In genomic region chr21:42151148-42152074, GRCh38 we compare ENCODE assay signal across 23 cellular contexts.
A peak's percentile ranks its signal among the peaks of the same experiment; 100 is the strongest.
DNase-seq lines count a peak whose midpoint lies in the region; ATAC-seq, FAIRE-seq and TF ChIP-seq lines count a peak whose summit lies in the region.
"Had no signal": no experiment of that assay in that cellular context is flagged by ENCODE, and none has a peak within 500 bp of the region (broad histone marks: within the 10 kb centered on the region; RNA-seq: fewer than 3 reads in every experiment).

No MANE protein-coding gene starts in this region.

- intact Hi-C loops in posterior vena cava (cut with DNase I), result no loop called here

- 0 out of 2 replicates have a peak, but pooled peaks have one; percentile 4 for TF ChIP-seq POLR2A in H54 (IDR thresholded peaks at IDR 0.05; ENCODE audit: low read depth, low read length)

- DNase-seq in NCI-H2107 treated with DMSO at 0.1 percent for 48 hours (lab: John Stamatoyannopoulos, UW; ENCODE audit: unreplicated experiment) (peak; percentile 12), NCI-H2107 (lab: John Stamatoyannopoulos, UW) (no peak), H54 (ENCODE audit: insufficient read length, low spot score) (no peak), islet precursor cell (peak; percentile 49), posterior vena cava (ENCODE audit: low spot score) (peak; percentile 69), D721Med (ENCODE audit: insufficient read length, low spot score) (no peak), NCI-H82 treated with DMSO at 0.1 percent for 48 hours (lab: John Stamatoyannopoulos, UW; ENCODE audit: unreplicated experiment) (no peak)
- DNase-seq: activated B cell treated with CpG ODN at 0.5 μM for 24 hours; activated CD8-positive, alpha-beta T cell treated with anti-CD3 and anti-CD28 coated beads for 36 hours; Calu3; gastrocnemius medialis; GDM1; HCEC 1CT; left ventricle myocardium superior; NCI-H1105 treated with DMSO at 0.1 percent for 48 hours; NCI-H774; PC-9; SJCRH30; stimulated activated CD4-positive, alpha-beta T cell treated with anti-CD3 and anti-CD28 coated beads, Interleukin-1b, Interleukin-23, amount 100 ng/mL, for 48 hours; stimulated activated naive CD4-positive, alpha-beta T cell treated with Interleukin-2 at 50 U/mL for 16 hours; T-helper 17 cell; trophoblast cell had no signal

- ATAC-seq in GM21737 (IDR thresholded peaks at IDR 0.05; ENCODE audit: unreplicated experiment), result no peak
- ATAC-seq: activated CD8-positive, alpha-beta T cell treated with anti-CD3 and anti-CD28 coated beads for 36 hours; gastrocnemius medialis; left ventricle myocardium superior; T-helper 17 cell had no signal

- TF ChIP-seq CTCF in D721Med (IDR thresholded peaks at IDR 0.05; ENCODE audit: insufficient read depth, missing control alignments), result no peak

- FAIRE-seq in H54 (lab: Jason Lieb, UNC) (no peak), D721Med (lab: Jason Lieb, UNC) (no peak)

Comparison
In these comparisons a context has a peak if more than half of its experiments do, and no peak if none do; other contexts are left out.
1. DNase-seq: peak in NCI-H2107 treated with DMSO at 0.1 percent for 48 hours (single experiment), islet precursor cell (single experiment) and posterior vena cava (single experiment); none in NCI-H2107 (single experiment), H54 (single experiment), D721Med (single experiment) and NCI-H82 treated with DMSO at 0.1 percent for 48 hours (single experiment).